ENCODE assay signal across 2 cellular contexts in genomic region chr19:50501186-50501567, GRCh38.
TF ChIP-seq lines count a peak whose summit lies in the region.

No MANE protein-coding gene starts in this region.

TF ChIP-seq in HEK293, 187 proteins besides CTCF, POLR2A, EP300 and RAD21:
- TF ChIP-seq HOXD13 (CRISPR knock-in tag; IDR thresholded peaks at IDR 0.05; ENCODE audit: borderline replicate concordance) (0 out of 2 replicates have a peak, but pooled peaks have one; percentile 13), ZSCAN4 (tag by site-specific recombination; IDR thresholded peaks at IDR 0.05) (no peak), ZNF335 (tag by site-specific recombination; conservative IDR thresholded peaks at IDR 0.05) (0 out of 2 replicates have a peak, but pooled peaks have one; percentile 16), ZNF280C (tag by site-specific recombination; IDR thresholded peaks at IDR 0.05) (no peak), ZNF692 (tag by site-specific recombination; IDR thresholded peaks at IDR 0.05) (no peak), ZNF530 (tag by site-specific recombination; IDR thresholded peaks at IDR 0.05; ENCODE audit: low read depth) (no peak), ZNF488 (tag by site-specific recombination; IDR thresholded peaks at IDR 0.05) (no peak), ZNF266 (tag by site-specific recombination; IDR thresholded peaks at IDR 0.05; ENCODE audit: low read depth) (no peak), ZNF169 (tag by site-specific recombination; IDR thresholded peaks at IDR 0.05) (no peak), SCRT2 (tag by site-specific recombination; IDR thresholded peaks at IDR 0.05) (no peak), ZFHX2 (tag by site-specific recombination; conservative IDR thresholded peaks at IDR 0.05) (peak; percentile 35; the same call in 1 of the 2 replicates), BCL11A (tag by site-specific recombination; IDR thresholded peaks at IDR 0.05; ENCODE audit: low read depth) (peak; percentile 24; the same call in 1 of the 2 replicates)

TF ChIP-seq in K562, 482 proteins besides CTCF, POLR2A, EP300 and RAD21:
- no peak for TF ChIP-seq BRF2 (IDR thresholded peaks at IDR 0.05; ENCODE audit: borderline replicate concordance, insufficient read depth, insufficient read length)
- TF ChIP-seq STAT5A (IDR thresholded peaks at IDR 0.05; ENCODE audit: borderline replicate concordance, low read length) = no peak
- no peak for TF ChIP-seq PHF20 (IDR thresholded peaks at IDR 0.05; ENCODE audit: partially characterized antibody)
- TF ChIP-seq PHTF2 (CRISPR knock-in tag; IDR thresholded peaks at IDR 0.05) = no peak
- TF ChIP-seq POLR2H (tag; IDR thresholded peaks at IDR 0.05; ENCODE audit: low read depth) = no peak
- TF ChIP-seq NR2C1 (IDR thresholded peaks at IDR 0.05) = no peak
- TF ChIP-seq NR2C1 (tag; IDR thresholded peaks at IDR 0.05) = peak; percentile 59
- TF ChIP-seq SLC30A9 (CRISPR knock-in tag; IDR thresholded peaks at IDR 0.05) = no peak
- TF ChIP-seq NRF1 (conservative IDR thresholded peaks at IDR 0.05 in 1 of 2, IDR thresholded peaks at IDR 0.05 in 1 of 2) = peak in 1 of 2 experiments; percentile 19; a peak in 1 of 4 replicates
- TF ChIP-seq ZNF76 (CRISPR knock-in tag; IDR thresholded peaks at IDR 0.05; ENCODE audit: borderline replicate concordance) = no peak
- TF ChIP-seq PRDM10 (IDR thresholded peaks at IDR 0.05; ENCODE audit: partially characterized antibody) = peak; percentile 58
- TF ChIP-seq MED1 (CRISPR knock-in tag; IDR thresholded peaks at IDR 0.05; ENCODE audit: borderline replicate concordance) = no peak
- no peak for TF ChIP-seq NCOA6 (IDR thresholded peaks at IDR 0.05)
- TF ChIP-seq ZNF140 (CRISPR knock-in tag; IDR thresholded peaks at IDR 0.05) = no peak
- TF ChIP-seq SFPQ (IDR thresholded peaks at IDR 0.05; ENCODE audit: low read depth, low read length) = no peak
- TF ChIP-seq TCF7L2 (IDR thresholded peaks at IDR 0.05; ENCODE audit: low read depth, low read length) = no peak
- TF ChIP-seq TRIM24 (IDR thresholded peaks at IDR 0.05) = no peak
- no peak for TF ChIP-seq MXD1 (CRISPR knock-in tag; IDR thresholded peaks at IDR 0.05; ENCODE audit: borderline replicate concordance, poor library complexity, severe bottlenecking)
- TF ChIP-seq POLR2B (IDR thresholded peaks at IDR 0.05; ENCODE audit: low read depth, partially characterized antibody) = no peak
- no peak for TF ChIP-seq DPF2 (IDR thresholded peaks at IDR 0.05)
